Comparison of ENCODE assay signal across 14 cellular contexts in genomic region chr17:16294560-16294959, GRCh38.
"Had no signal": no experiment of that assay in that cellular context is flagged by ENCODE, and none has a peak within 500 bp of the region (broad histone marks: within the 10 kb centered on the region; RNA-seq: fewer than 3 reads in every experiment).

No MANE protein-coding gene starts in this region.

- H3K27me3 ChIP-seq: body of pancreas, pancreas, spleen had no signal

- H3K27ac ChIP-seq: body of pancreas, epithelial cell of prostate, lower lobe of right lung, pancreas, spleen, WERI-Rb-1 had no signal

- H3K9me3 ChIP-seq: body of pancreas, lower lobe of right lung, pancreas, spleen had no signal

- FAIRE-seq: pancreas had no signal

- H3K36me3 ChIP-seq: lower lobe of right lung, pancreas, WERI-Rb-1 had no signal

- DNase-seq: activated CD4-positive, alpha-beta T cell treated with anti-CD3 and anti-CD28 coated beads, Interleukin-2, amount 50 U/mL, for 48 hours; activated naive CD4-positive, alpha-beta T cell treated with anti-CD3 and anti-CD28 coated beads, Interleukin-2, amount 10 ng/mL, durations not matched to agents 7 days and 5 days; amniotic stem cell; body of pancreas; central memory CD4-positive, alpha-beta T cell; effector memory CD8-positive, alpha-beta T cell; foreskin melanocyte; lower lobe of right lung; naive B cell; spleen; stimulated activated naive CD8-positive, alpha-beta T cell treated with anti-CD3 and anti-CD28 coated beads, Interleukin-15, amount 100 ng/mL, for 72 hours; WERI-Rb-1 had no signal

- H3K4me1 ChIP-seq: lower lobe of right lung had no signal

- H3K4me3 ChIP-seq: body of pancreas, lower lobe of right lung, pancreas, spleen had no signal
